ENCODE assay signal across 17 cellular contexts in the genomic region with DNA sequence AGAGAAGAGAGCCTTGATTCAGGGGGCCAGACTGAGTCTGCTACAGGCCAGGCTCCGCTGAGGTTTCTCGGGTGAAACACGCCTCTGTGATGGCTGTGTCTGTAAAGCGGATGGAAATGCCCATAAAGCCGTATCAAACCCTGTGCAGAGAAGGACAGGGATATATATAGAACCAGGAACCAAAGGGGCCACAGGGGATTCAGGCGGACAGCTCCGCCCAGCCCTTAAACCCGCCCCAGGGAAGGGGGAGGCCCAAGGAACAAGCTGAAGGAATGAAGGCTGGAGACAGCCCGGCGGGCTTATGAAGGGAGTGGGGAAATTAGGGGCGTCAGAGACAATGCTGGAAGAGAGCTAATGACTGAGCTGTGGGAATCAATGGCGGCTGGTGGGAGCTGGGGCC. TPM values are rescaled to one million over a fixed set of nuclear protein-coding genes. Genes with fewer than 3 reads are reported as not detected.
A peak's percentile ranks its signal among the peaks of the same experiment; 100 is the strongest.
DNase-seq lines count a peak whose midpoint lies in the region; ATAC-seq and TF ChIP-seq lines count a peak whose summit lies in the region.
"Had no signal": no experiment of that assay in that cellular context is flagged by ENCODE, and none has a peak within 500 bp of the region (broad histone marks: within the 10 kb centered on the region; RNA-seq: fewer than 3 reads in every experiment).

No MANE protein-coding gene starts in this region.

- H3K4me2 ChIP-seq in BLaER1 treated with 17β-estradiol and CSF1 and Interleukin-3, amounts not matched to agents 10 nM and 100 nM, result peak overlapping the region; percentile 58 to 88 (median 81)

- TF ChIP-seq POLR2A in heart left ventricle (IDR thresholded peaks at IDR 0.05), result no peak

- H3K27me3 Mint-ChIP-seq in activated CD4-positive, alpha-beta T cell treated with anti-CD3 and anti-CD28 coated beads for 36 hours, result no peaks in the 10 kb centered on the region
- no peaks in the 10 kb centered on the region for H3K27me3 Mint-ChIP-seq in activated naive CD8-positive, alpha-beta T cell treated with anti-CD3 and anti-CD28 coated beads for 36 hours
- H3K27me3 Mint-ChIP-seq: CD4-positive, alpha-beta memory T cell had no signal

- ATAC-seq in heart left ventricle, result peak in 3 of 4 donors; percentile 57 to 86 (median 68)
- ATAC-seq in activated CD4-positive, alpha-beta T cell treated with anti-CD3 and anti-CD28 coated beads for 36 hours, result no peak
- ATAC-seq: lower lobe of right lung had no signal

- no peaks in the 10 kb centered on the region for H3K27me3 ChIP-seq in BLaER1 treated with 17β-estradiol and CSF1 and Interleukin-3, amounts not matched to agents 10 nM and 100 nM
- H3K27me3 ChIP-seq in heart left ventricle, result no peaks in the 10 kb centered on the region
- H3K27me3 ChIP-seq: brain microvascular endothelial cell, dorsolateral prefrontal cortex had no signal

- H3K4me3 ChIP-seq in BLaER1 treated with 17β-estradiol and CSF1 and Interleukin-3, amounts not matched to agents 10 nM and 100 nM, result peak overlapping the region in 2 of 10 experiments; percentile 27 to 28; a peak in 2 of 20 replicates
- H3K4me3 ChIP-seq in heart left ventricle, result peak overlapping the region in 1 of 12 donors; percentile 15
- H3K4me3 ChIP-seq: dorsolateral prefrontal cortex, lower lobe of right lung had no signal

- peak; percentile 57 to 80 for DNase-seq in NOMO-1 (lab: John Stamatoyannopoulos, UW; ENCODE audit: unreplicated experiment in 2 of 2)
- DNase-seq in heart left ventricle, result peak; percentile 24 to 67 (median 33)
- DNase-seq in activated CD4-positive, alpha-beta T cell treated with anti-CD3 and anti-CD28 coated beads for 36 hours, result no peak
- DNase-seq in activated naive CD8-positive, alpha-beta T cell treated with anti-CD3 and anti-CD28 coated beads for 36 hours, result no peak
- no peak for DNase-seq in AG20443 (ENCODE audit: low spot score)
- DNase-seq: brain microvascular endothelial cell; CD4-positive, alpha-beta memory T cell; dorsolateral prefrontal cortex; lower lobe of right lung; NCI-H2171 treated with DMSO at 0.1 percent for 48 hours; NCI-H774; stimulated activated CD4-positive, alpha-beta T cell treated with anti-CD3 and anti-CD28 coated beads, Interleukin-2, amount 100 ng/mL, for 48 hours had no signal

- no peak overlapping the region for H3K27ac Mint-ChIP-seq in activated CD4-positive, alpha-beta T cell treated with anti-CD3 and anti-CD28 coated beads for 36 hours
- H3K27ac Mint-ChIP-seq in activated naive CD8-positive, alpha-beta T cell treated with anti-CD3 and anti-CD28 coated beads for 36 hours, result no peak overlapping the region
- H3K27ac Mint-ChIP-seq: activated T-helper 1 cell treated with anti-CD3 and anti-CD28 coated beads, Interleukin-12 subunit alpha, Interleukin-12 subunit beta, Interleukin-2, Interleukin-4 antibody, amounts not matched to agents 30 ng/mL and 10 ng/mL and 1 ng/mL, durations not matched to agents 14 hours and 24 hours and 36 hours had no signal

- H3K36me3 ChIP-seq in BLaER1 treated with 17β-estradiol and CSF1 and Interleukin-3, amounts not matched to agents 10 nM and 100 nM, result no peaks in the 10 kb centered on the region
- no peaks in the 10 kb centered on the region for H3K36me3 ChIP-seq in heart left ventricle
- H3K36me3 ChIP-seq: brain microvascular endothelial cell, lower lobe of right lung had no signal

- H3K4me3 Mint-ChIP-seq in activated CD4-positive, alpha-beta T cell treated with anti-CD3 and anti-CD28 coated beads for 36 hours, result no peak overlapping the region
- H3K4me3 Mint-ChIP-seq in activated naive CD8-positive, alpha-beta T cell treated with anti-CD3 and anti-CD28 coated beads for 36 hours, result no peak overlapping the region
- H3K4me3 Mint-ChIP-seq: activated T-helper 1 cell treated with anti-CD3 and anti-CD28 coated beads, Interleukin-12 subunit alpha, Interleukin-12 subunit beta, Interleukin-2, Interleukin-4 antibody, amounts not matched to agents 30 ng/mL and 10 ng/mL and 1 ng/mL, durations not matched to agents 14 hours and 24 hours and 36 hours; CD4-positive, alpha-beta memory T cell had no signal

- peak overlapping the region in 7 of 11 experiments; percentile 1 to 44 (median 16); a peak in 5 of 22 replicates for H3K9ac ChIP-seq in BLaER1 treated with 17β-estradiol and CSF1 and Interleukin-3, amounts not matched to agents 10 nM and 100 nM

- peaks cover 0 to 89% (median 56%) of the 10 kb centered on the region in 11 experiments; a peak in 18 of 22 replicates for H4K20me1 ChIP-seq in BLaER1 treated with 17β-estradiol and CSF1 and Interleukin-3, amounts not matched to agents 10 nM and 100 nM

- H3K9me3 Mint-ChIP-seq in activated CD4-positive, alpha-beta T cell treated with anti-CD3 and anti-CD28 coated beads for 36 hours (ENCODE audit: low read depth), result no peaks in the 10 kb centered on the region
- no peaks in the 10 kb centered on the region for H3K9me3 Mint-ChIP-seq in activated naive CD8-positive, alpha-beta T cell treated with anti-CD3 and anti-CD28 coated beads for 36 hours
- H3K9me3 Mint-ChIP-seq: activated T-helper 1 cell treated with anti-CD3 and anti-CD28 coated beads, Interleukin-12 subunit alpha, Interleukin-12 subunit beta, Interleukin-2, Interleukin-4 antibody, amounts not matched to agents 30 ng/mL and 10 ng/mL and 1 ng/mL, durations not matched to agents 14 hours and 24 hours and 36 hours; CD4-positive, alpha-beta memory T cell had no signal

- intact Hi-C loops in heart left ventricle (cut with DNase I), result loop anchor here in 9 of 10 donors (1.0 to 5.0 kb wide), 7 partner anchors 41 to 61 kb away; no protein-coding TSS in a partner anchor
- intact Hi-C loops in activated CD4-positive, alpha-beta T cell treated with anti-CD3 and anti-CD28 coated beads for 36 hours (cut with DNase I, micrococcal nuclease), result loop anchor here in 1 of 2 experiments (5.0 kb wide), 1 partner anchor 266 kb away; no protein-coding TSS in a partner anchor

- WGBS in heart left ventricle, 4 donors, result 39 to 52% (median 45%) methylated on average over 12 of the region's 12 CpGs

- H3K9me3 ChIP-seq in BLaER1 treated with 17β-estradiol and CSF1 and Interleukin-3, amounts not matched to agents 10 nM and 100 nM (replicated peaks in 1 of 11), result no peaks in the 10 kb centered on the region
- H3K9me3 ChIP-seq in heart left ventricle, result no peaks in the 10 kb centered on the region
- H3K9me3 ChIP-seq: lower lobe of right lung had no signal

- H3K27ac ChIP-seq in BLaER1 treated with 17β-estradiol and CSF1 and Interleukin-3, amounts not matched to agents 10 nM and 100 nM, result no peak overlapping the region
- H3K27ac ChIP-seq in heart left ventricle, result peak overlapping the region in 1 of 12 donors; percentile 38
- H3K27ac ChIP-seq: brain microvascular endothelial cell, dorsolateral prefrontal cortex, lower lobe of right lung had no signal

- CTCF ChIA-PET in activated CD4-positive, alpha-beta T cell treated with anti-CD3 and anti-CD28 coated beads for 36 hours (lab: Charles Lee), result interaction anchor here (0.5 to 12.0 kb wide), 13 partner anchors 16 to 214 kb away, joined by 3 to 154 read pairs (median 4); no protein-coding TSS in a partner anchor

- no peaks in the 10 kb centered on the region for H3K36me3 Mint-ChIP-seq in activated CD4-positive, alpha-beta T cell treated with anti-CD3 and anti-CD28 coated beads for 36 hours (ENCODE audit: low read depth)
- H3K36me3 Mint-ChIP-seq in activated naive CD8-positive, alpha-beta T cell treated with anti-CD3 and anti-CD28 coated beads for 36 hours, result no peaks in the 10 kb centered on the region

- POLR2A ChIA-PET in activated CD4-positive, alpha-beta T cell treated with anti-CD3 and anti-CD28 coated beads for 36 hours (lab: Charles Lee), result no interaction called here

- TF ChIP-seq CTCF in heart left ventricle (IDR thresholded peaks at IDR 0.05), result no peak

- H3K4me1 ChIP-seq in BLaER1 treated with 17β-estradiol and CSF1 and Interleukin-3, amounts not matched to agents 10 nM and 100 nM, result peaks cover 17 to 25% (median 22%) of the 10 kb centered on the region in 10 experiments
- H3K4me1 ChIP-seq in heart left ventricle, result peaks cover 0 to 16% (median 4%) of the 10 kb centered on the region in 12 donors

- no peaks in the 10 kb centered on the region for H3K4me1 Mint-ChIP-seq in activated CD4-positive, alpha-beta T cell treated with anti-CD3 and anti-CD28 coated beads for 36 hours
- no peaks in the 10 kb centered on the region for H3K4me1 Mint-ChIP-seq in activated naive CD8-positive, alpha-beta T cell treated with anti-CD3 and anti-CD28 coated beads for 36 hours

RNA-seq across cellular contexts. Expression of gene NHEJ1, which starts 42.1 kb away (rescaled TPM):
- 10 to 100 TPM in 1 of 9 donors, 1 to 10 TPM in 8; 4.6 to 13.2 (median 8.0) TPM for total RNA-seq in heart left ventricle
- 10 to 100 TPM in 1 of 2 donors, 1 to 10 TPM in 1; 3.7 to 17.0 TPM for polyA plus RNA-seq in heart left ventricle
- total RNA-seq in activated CD4-positive, alpha-beta T cell treated with anti-CD3 and anti-CD28 coated beads for 36 hours, result 10 to 100 TPM; 20.7 to 23.8 TPM
- 10 to 100 TPM; 19.8 to 21.1 TPM for total RNA-seq in activated naive CD8-positive, alpha-beta T cell treated with anti-CD3 and anti-CD28 coated beads for 36 hours

RNA-seq across cellular contexts. Expression of gene SLC23A3, which starts 51.3 kb away (rescaled TPM):
- under 1 TPM in 8 of 9 donors, not detected in 1; 0.12 to 0.92 (median 0.44) TPM for total RNA-seq in heart left ventricle
- polyA plus RNA-seq in heart left ventricle, result under 1 TPM; 0.17 to 0.84 TPM
- total RNA-seq in activated CD4-positive, alpha-beta T cell treated with anti-CD3 and anti-CD28 coated beads for 36 hours, result 1 to 10 TPM; 1.2 to 1.9 TPM
- 1 to 10 TPM in 1 of 2 experiments, under 1 TPM in 1; 0.92 to 1.1 TPM for total RNA-seq in activated naive CD8-positive, alpha-beta T cell treated with anti-CD3 and anti-CD28 coated beads for 36 hours
- total RNA-seq: myocyte, RPMI7951 had no signal
- polyA plus RNA-seq: CD4-positive, alpha-beta memory T cell had no signal

RNA-seq across cellular contexts. Expression of gene IHH, which starts 57.8 kb away (rescaled TPM):
- total RNA-seq in heart left ventricle, result not detected
- not detected for polyA plus RNA-seq in heart left ventricle
- total RNA-seq in activated CD4-positive, alpha-beta T cell treated with anti-CD3 and anti-CD28 coated beads for 36 hours, result under 1 TPM in 1 of 2 experiments, not detected in 1; 0.12 TPM
- total RNA-seq in activated naive CD8-positive, alpha-beta T cell treated with anti-CD3 and anti-CD28 coated beads for 36 hours, result not detected
- total RNA-seq: activated T-helper 1 cell treated with anti-CD3 and anti-CD28 coated beads, Interleukin-12 subunit alpha, Interleukin-12 subunit beta, Interleukin-2, Interleukin-4 antibody, amounts not matched to agents 30 ng/mL and 10 ng/mL and 1 ng/mL, durations not matched to agents 14 hours and 24 hours and 36 hours; myocyte; osteocyte; RPMI7951 had no signal
- polyA plus RNA-seq: CD4-positive, alpha-beta memory T cell had no signal

RNA-seq across cellular contexts. Expression of gene CNPPD1, which starts 58.2 kb away (rescaled TPM):
- 10 to 100 TPM; 40.1 to 81.8 (median 57.2) TPM for total RNA-seq in heart left ventricle
- polyA plus RNA-seq in heart left ventricle, result 100 to 1,000 TPM in 1 of 2 donors, 10 to 100 TPM in 1; 37.3 to 118 TPM
- total RNA-seq in activated CD4-positive, alpha-beta T cell treated with anti-CD3 and anti-CD28 coated beads for 36 hours, result 10 to 100 TPM; 38.7 to 41.4 TPM
- total RNA-seq in activated naive CD8-positive, alpha-beta T cell treated with anti-CD3 and anti-CD28 coated beads for 36 hours, result 10 to 100 TPM; 44.1 to 50.2 TPM

RNA-seq across cellular contexts. Expression of gene RETREG2, which starts 59.6 kb away (rescaled TPM):
- 10 to 100 TPM; 28.3 to 55.8 (median 38.2) TPM for total RNA-seq in heart left ventricle
- polyA plus RNA-seq in heart left ventricle, result 10 to 100 TPM; 13.4 to 56.0 TPM
- 10 to 100 TPM; 58.8 to 70.1 TPM for total RNA-seq in activated CD4-positive, alpha-beta T cell treated with anti-CD3 and anti-CD28 coated beads for 36 hours
- total RNA-seq in activated naive CD8-positive, alpha-beta T cell treated with anti-CD3 and anti-CD28 coated beads for 36 hours, result 10 to 100 TPM; 54.2 to 57.7 TPM

Comparison
In these comparisons a context has a peak if more than half of its experiments do, and no peak if none do; other contexts are left out.
1. DNase-seq: peak in NOMO-1 (2 of 2) and heart left ventricle (5 of 5); none in activated CD4-positive, alpha-beta T cell treated with anti-CD3 and anti-CD28 coated beads for 36 hours (single experiment), activated naive CD8-positive, alpha-beta T cell treated with anti-CD3 and anti-CD28 coated beads for 36 hours (single experiment) and AG20443 (single experiment).